10 cellular contexts compared by ENCODE assay signal in the genomic region with DNA sequence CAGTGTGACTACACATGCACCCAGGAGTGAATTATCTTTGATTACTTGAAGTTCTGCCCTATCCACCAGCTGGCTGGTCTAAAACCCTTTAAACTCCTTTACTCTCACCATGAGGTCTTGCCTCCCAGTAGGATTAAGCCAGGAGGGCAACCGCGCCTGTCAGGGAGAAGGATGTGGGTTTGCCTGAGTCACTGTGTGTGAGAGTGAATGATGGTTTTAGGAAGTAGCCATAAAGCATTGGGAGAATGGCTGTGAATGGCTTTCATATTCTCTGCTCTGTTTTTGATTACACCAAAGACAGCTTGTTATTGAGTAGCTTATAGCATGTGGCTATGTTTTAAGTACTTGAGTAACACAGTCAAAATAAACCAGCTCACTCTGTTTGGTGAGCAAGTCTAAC.
DNase-seq lines count a peak whose midpoint lies in the region; ATAC-seq and TF ChIP-seq lines count a peak whose summit lies in the region.
"Had no signal": no experiment of that assay in that cellular context is flagged by ENCODE, and none has a peak within 500 bp of the region (broad histone marks: within the 10 kb centered on the region; RNA-seq: fewer than 3 reads in every experiment).

No MANE protein-coding gene starts in this region.

- CTCF ChIA-PET in A673 (lab: Charles Lee), result no interaction called here

- in situ Hi-C loops in G401 (cut with HindIII; ENCODE audit: low sequenced_read_pairs), result no loop called here

- H3K4me1 ChIP-seq in A673 (ENCODE audit: insufficient read depth, low read length, poor library complexity, severe bottlenecking) (peaks cover 37% of the 10 kb centered on the region), RWPE2 (ENCODE audit: insufficient read depth, poor library complexity, severe bottlenecking) (peaks cover 27% of the 10 kb centered on the region)

- no TSS peak for BruUV-seq in A673 (replicated peaks; lab: Mats Ljungman, UMichigan)

- intact Hi-C loops in A673 (cut with micrococcal nuclease; ENCODE audit: unreplicated experiment), result no loop called here

- no peaks in the 10 kb centered on the region for H3K36me3 ChIP-seq in A673 (ENCODE audit: insufficient read depth, low read length, poor library complexity, severe bottlenecking)
- H3K36me3 ChIP-seq in RWPE2 (ENCODE audit: low read depth), result no peaks in the 10 kb centered on the region

- H3K9me3 ChIP-seq in A673 (ENCODE audit: low read depth, low read length, poor library complexity, severe bottlenecking) (no peaks in the 10 kb centered on the region), RWPE2 (ENCODE audit: severe bottlenecking) (no peaks in the 10 kb centered on the region)

- ATAC-seq in RWPE2 (ENCODE audit: low read depth) (peak; percentile 74), HG03045 (IDR thresholded peaks at IDR 0.05; ENCODE audit: unreplicated experiment) (no peak), GM21447 (IDR thresholded peaks at IDR 0.05; ENCODE audit: unreplicated experiment) (no peak)

- H3K4me3 ChIP-seq in A673 (ENCODE audit: low read depth, low read length, poor library complexity, severe bottlenecking) (no peak overlapping the region), RWPE2 (ENCODE audit: severe bottlenecking) (no peak overlapping the region), fibroblast of mammary gland (ENCODE audit: control insufficient read depth, low read depth, low read length) (no peak overlapping the region)

- no peaks in the 10 kb centered on the region for H3K27me3 ChIP-seq in A673 (replicated peaks; ENCODE audit: insufficient read depth, low read depth, low read length, poor library complexity)
- H3K27me3 ChIP-seq in RWPE2 (ENCODE audit: insufficient read depth, poor library complexity, severe bottlenecking), result no peaks in the 10 kb centered on the region

- TF ChIP-seq CTCF in A673 (conservative IDR thresholded peaks at IDR 0.05; ENCODE audit: low read depth, low read length) (no peak), RWPE2 (IDR thresholded peaks at IDR 0.05; ENCODE audit: poor library complexity, severe bottlenecking) (no peak), fibroblast of mammary gland (conservative IDR thresholded peaks at IDR 0.05; ENCODE audit: control insufficient read depth, insufficient read depth, low read depth, low read length) (no peak)

- H3K27ac ChIP-seq in A673 (ENCODE audit: low read depth, low read length, poor library complexity, severe bottlenecking) (no peak overlapping the region), RWPE2 (ENCODE audit: poor library complexity, severe bottlenecking) (peak overlapping the region; percentile 46)

- POLR2A ChIA-PET in A673 (lab: Charles Lee; ENCODE audit: low non-redundant PET), result no interaction called here

- DNase-seq in A673 (ENCODE audit: low spot score) (peak; percentile 93), HS-27A (ENCODE audit: low read depth) (peak; percentile 84), RWPE2 (ENCODE audit: low spot score) (no peak), fibroblast of mammary gland (ENCODE audit: low read depth) (peak; percentile 99), G401 (ENCODE audit: low spot score) (no peak), hypothalamus (lab: John Stamatoyannopoulos, UW) (no peak)
- DNase-seq: mesendoderm; NK-92 treated with Interleukin-12 subunit alpha and Interleukin-12 subunit beta, amount 100 ng/mL, for 24 hours had no signal

Comparison
In these comparisons a context has a peak if more than half of its experiments do, and no peak if none do; other contexts are left out.
1. DNase-seq: peak in A673 (single experiment), HS-27A (single experiment) and fibroblast of mammary gland (single experiment); none in RWPE2 (single experiment), G401 (single experiment) and hypothalamus (0 of 51).